In genomic region chr7:26192485-26193087, GRCh38 we compare ENCODE assay signal across 12 cellular contexts. TPM values are rescaled to one million over a fixed set of nuclear protein-coding genes. Genes with fewer than 3 reads are reported as not detected.
DNase-seq lines count a peak whose midpoint lies in the region; ATAC-seq and TF ChIP-seq lines count a peak whose summit lies in the region.
"Had no signal": no experiment of that assay in that cellular context is flagged by ENCODE, and none has a peak within 500 bp of the region (broad histone marks: within the 10 kb centered on the region; RNA-seq: fewer than 3 reads in every experiment).

No MANE protein-coding gene starts in this region.

- no peaks in the 10 kb centered on the region for H3K27me3 Mint-ChIP-seq in activated CD4-positive, alpha-beta T cell treated with anti-CD3 and anti-CD28 coated beads for 36 hours
- peaks cover 10% of the 10 kb centered on the region for H3K27me3 Mint-ChIP-seq in activated naive CD8-positive, alpha-beta T cell treated with anti-CD3 and anti-CD28 coated beads for 36 hours
- H3K27me3 Mint-ChIP-seq in neural progenitor cell (ENCODE audit: insufficient read depth, low read depth) = peaks cover 12% of the 10 kb centered on the region

- H3K4me1 ChIP-seq in neural progenitor cell = peaks cover 38% of the 10 kb centered on the region

- peak overlapping the region; percentile 32 for H3K4me3 Mint-ChIP-seq in activated CD4-positive, alpha-beta T cell treated with anti-CD3 and anti-CD28 coated beads for 36 hours
- peak overlapping the region; percentile 100 for H3K4me3 Mint-ChIP-seq in activated naive CD8-positive, alpha-beta T cell treated with anti-CD3 and anti-CD28 coated beads for 36 hours
- peak overlapping the region; percentile 14 for H3K4me3 Mint-ChIP-seq in neural progenitor cell

- peak overlapping the region; percentile 88 for H3K27ac Mint-ChIP-seq in activated CD4-positive, alpha-beta T cell treated with anti-CD3 and anti-CD28 coated beads for 36 hours
- peak overlapping the region; percentile 91 for H3K27ac Mint-ChIP-seq in activated naive CD8-positive, alpha-beta T cell treated with anti-CD3 and anti-CD28 coated beads for 36 hours
- no peak overlapping the region for H3K27ac Mint-ChIP-seq in neural progenitor cell

- no peak overlapping the region for H3K27ac ChIP-seq in neural progenitor cell

- intact Hi-C loops in activated CD4-positive, alpha-beta T cell treated with anti-CD3 and anti-CD28 coated beads for 36 hours (cut with DNase I, micrococcal nuclease) = no loop called here

- H3K9me3 ChIP-seq in neural progenitor cell (ENCODE audit: low read depth) = no peaks in the 10 kb centered on the region

- H3K79me2 ChIP-seq in neural progenitor cell (ENCODE audit: low read depth) = peaks cover 93% of the 10 kb centered on the region

- no peak overlapping the region for H3K9ac ChIP-seq in neural progenitor cell

- H3K9me3 Mint-ChIP-seq in activated CD4-positive, alpha-beta T cell treated with anti-CD3 and anti-CD28 coated beads for 36 hours (ENCODE audit: low read depth) = no peaks in the 10 kb centered on the region
- H3K9me3 Mint-ChIP-seq in activated naive CD8-positive, alpha-beta T cell treated with anti-CD3 and anti-CD28 coated beads for 36 hours = no peaks in the 10 kb centered on the region
- no peaks in the 10 kb centered on the region for H3K9me3 Mint-ChIP-seq in neural progenitor cell

- POLR2A ChIA-PET in activated CD4-positive, alpha-beta T cell treated with anti-CD3 and anti-CD28 coated beads for 36 hours (lab: Charles Lee) = interaction anchor here (0.6 to 2.8 kb wide), 13 partner anchors 9 to 300 kb away, joined by 3 to 19 read pairs (median 7); partner anchors contain the start of genes CBX3, HNRNPA2B1 and NFE2L3

- H3K36me3 ChIP-seq in neural progenitor cell = peaks cover 74% of the 10 kb centered on the region

- no peaks in the 10 kb centered on the region for H3K27me3 ChIP-seq in neural progenitor cell

- H3F3A ChIP-seq in neural progenitor cell (ENCODE audit: low read depth) = peaks cover 98% of the 10 kb centered on the region

- CTCF ChIA-PET in activated CD4-positive, alpha-beta T cell treated with anti-CD3 and anti-CD28 coated beads for 36 hours (lab: Charles Lee) = interaction anchor here (0.6 to 3.0 kb wide), 10 partner anchors 12 to 300 kb away, joined by 3 to 21 read pairs (median 4); no protein-coding TSS in a partner anchor

- H3K4me1 Mint-ChIP-seq in activated CD4-positive, alpha-beta T cell treated with anti-CD3 and anti-CD28 coated beads for 36 hours = peaks cover 85% of the 10 kb centered on the region
- peaks cover 84% of the 10 kb centered on the region for H3K4me1 Mint-ChIP-seq in activated naive CD8-positive, alpha-beta T cell treated with anti-CD3 and anti-CD28 coated beads for 36 hours
- peaks cover 60% of the 10 kb centered on the region for H3K4me1 Mint-ChIP-seq in neural progenitor cell

- no peak overlapping the region for H2AFZ ChIP-seq in neural progenitor cell (replicated peaks)

- peak overlapping the region; percentile 20 for H3K4me2 ChIP-seq in neural progenitor cell

- peaks cover 100% of the 10 kb centered on the region for H4K20me1 ChIP-seq in neural progenitor cell (ENCODE audit: low read depth)

- H3K4me3 ChIP-seq in neural progenitor cell = no peak overlapping the region

- DNase-seq in activated CD4-positive, alpha-beta T cell treated with anti-CD3 and anti-CD28 coated beads for 36 hours = no peak
- no peak for DNase-seq in activated CD4-positive, alpha-beta T cell treated with anti-CD3 and anti-CD28 coated beads for 48 hours
- DNase-seq in MV-4-11 (lab: John Stamatoyannopoulos, UW) = peak; percentile 45
- no peak for DNase-seq in activated naive CD8-positive, alpha-beta T cell treated with anti-CD3 and anti-CD28 coated beads for 36 hours
- no peak for DNase-seq in neural progenitor cell (ENCODE audit: low spot score)
- DNase-seq in NCI-H69 (lab: John Stamatoyannopoulos, UW) = no peak
- no peak for DNase-seq in RPMI8226
- DNase-seq: GDM1; kidney; occipital lobe; stimulated activated naive CD4-positive, alpha-beta T cell had no signal

- ATAC-seq in activated CD4-positive, alpha-beta T cell treated with anti-CD3 and anti-CD28 coated beads for 36 hours = no peak
- no peak for ATAC-seq in GM19467 (IDR thresholded peaks at IDR 0.05; ENCODE audit: unreplicated experiment)

- TF ChIP-seq CTCF in neural progenitor cell (IDR thresholded peaks at IDR 0.05) = no peak

- H3K36me3 Mint-ChIP-seq in activated CD4-positive, alpha-beta T cell treated with anti-CD3 and anti-CD28 coated beads for 36 hours (ENCODE audit: low read depth) = peaks cover 90% of the 10 kb centered on the region
- peaks cover 96% of the 10 kb centered on the region for H3K36me3 Mint-ChIP-seq in activated naive CD8-positive, alpha-beta T cell treated with anti-CD3 and anti-CD28 coated beads for 36 hours
- peaks cover 81% of the 10 kb centered on the region for H3K36me3 Mint-ChIP-seq in neural progenitor cell

RNA-seq across cellular contexts. Expression of gene HNRNPA2B1, which starts 8.0 kb away (rescaled TPM):
- total RNA-seq in activated CD4-positive, alpha-beta T cell treated with anti-CD3 and anti-CD28 coated beads for 36 hours = 100 to 1,000 TPM; 600 to 996 TPM
- total RNA-seq in activated naive CD8-positive, alpha-beta T cell treated with anti-CD3 and anti-CD28 coated beads for 36 hours = 100 to 1,000 TPM; 968 to 975 TPM
- 552 and 601 TPM in 2 replicates for total RNA-seq in neural progenitor cell (ENCODE audit: low replicate concordance)

RNA-seq across cellular contexts. Expression of gene CBX3, which starts 9.0 kb away (rescaled TPM):
- 100 to 1,000 TPM; 173 to 300 TPM for total RNA-seq in activated CD4-positive, alpha-beta T cell treated with anti-CD3 and anti-CD28 coated beads for 36 hours
- total RNA-seq in activated naive CD8-positive, alpha-beta T cell treated with anti-CD3 and anti-CD28 coated beads for 36 hours = 100 to 1,000 TPM; 366 to 370 TPM
- total RNA-seq in neural progenitor cell (ENCODE audit: low replicate concordance) = 249 and 360 TPM in 2 replicates

RNA-seq across cellular contexts. Expression of gene NFE2L3, which starts 40.6 kb away (rescaled TPM):
- total RNA-seq in activated CD4-positive, alpha-beta T cell treated with anti-CD3 and anti-CD28 coated beads for 36 hours = 10 to 100 TPM; 19.9 to 23.8 TPM
- 10 to 100 TPM; 35.2 to 35.3 TPM for total RNA-seq in activated naive CD8-positive, alpha-beta T cell treated with anti-CD3 and anti-CD28 coated beads for 36 hours
- 6.2 and 6.9 TPM in 2 replicates for total RNA-seq in neural progenitor cell (ENCODE audit: low replicate concordance)

Comparison
In these comparisons a context has a peak if more than half of its experiments do, and no peak if none do; other contexts are left out.
1. H3K4me3 Mint-ChIP-seq: peak in every context shown above with its lines; median percentile 100 in activated naive CD8-positive, alpha-beta T cell treated with anti-CD3 and anti-CD28 coated beads for 36 hours; 32 in activated CD4-positive, alpha-beta T cell treated with anti-CD3 and anti-CD28 coated beads for 36 hours; 14 in neural progenitor cell.